ENCODE assay signal across 16 cellular contexts in the genomic region with DNA sequence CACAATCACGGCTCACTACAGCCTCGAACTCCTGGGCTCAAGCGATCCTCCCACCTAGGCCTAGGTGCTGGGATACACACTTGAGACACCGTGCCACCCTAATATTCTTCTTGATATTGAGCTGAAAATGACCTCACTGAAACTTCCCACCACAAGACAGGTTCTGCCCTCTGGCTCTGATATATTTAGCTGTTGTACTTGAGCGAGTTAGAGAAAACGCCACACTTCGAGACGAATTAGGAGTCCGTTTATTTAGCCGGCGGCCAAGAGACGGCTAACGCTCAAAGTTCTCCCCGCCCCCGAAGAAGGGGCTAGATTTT. TPM values are rescaled to one million over a fixed set of nuclear protein-coding genes. Genes with fewer than 3 reads are reported as not detected.
DNase-seq lines count a peak whose midpoint lies in the region; ATAC-seq, FAIRE-seq and TF ChIP-seq lines count a peak whose summit lies in the region.
"Had no signal": no experiment of that assay in that cellular context is flagged by ENCODE, and none has a peak within 500 bp of the region (broad histone marks: within the 10 kb centered on the region; RNA-seq: fewer than 3 reads in every experiment).

No MANE protein-coding gene starts in this region.

- peaks cover 11% of the 10 kb centered on the region for H3K9me3 Mint-ChIP-seq in T-helper 1 cell treated with Interleukin-12 subunit alpha and Interleukin-12 subunit beta and Interleukin-4 antibody, amounts not matched to agents 30 μg/mL and 1 μg/mL, for 36 hours

- H3K4me1 ChIP-seq in HUES64 (ENCODE audit: insufficient read depth, low read length): peaks cover 31% of the 10 kb centered on the region
- peaks cover 16% of the 10 kb centered on the region for H3K4me1 ChIP-seq in body of pancreas
- peaks cover 0 to 12% (median 4%) of the 10 kb centered on the region in 3 donors for H3K4me1 ChIP-seq in pancreas

- WGBS in HUES64: 93% methylated on average over 15 of the region's 15 CpGs
- 87% methylated on average over 15 of the region's 15 CpGs for WGBS in body of pancreas, 2 donors
- 89% methylated on average over 15 of the region's 15 CpGs for WGBS in pancreas, 2 donors

- DNase-seq in T-helper 1 cell: no peak
- DNase-seq in body of pancreas: no peak
- no peak for DNase-seq in pancreas
- DNase-seq in superior temporal gyrus (ENCODE audit: extremely low spot score): no peak
- no peak for DNase-seq in NCI-H345 treated with DMSO at 0.1 percent for 48 hours (lab: John Stamatoyannopoulos, UW; ENCODE audit: unreplicated experiment)
- DNase-seq: COR-L47, hippocampal formation, MM.1S, NCI-H2171 had no signal

- H3K9me3 ChIP-seq in HUES64 (ENCODE audit: insufficient read depth, low read depth, low read length) (0 out of 2 replicates have a peak, but pooled peaks cover 3% of the 10 kb centered on the region), body of pancreas (no peaks in the 10 kb centered on the region), pancreas (no peaks in the 10 kb centered on the region)
- H3K9me3 ChIP-seq: suprapubic skin had no signal

- H3K4me1 Mint-ChIP-seq in T-helper 1 cell treated with Interleukin-12 subunit alpha and Interleukin-12 subunit beta and Interleukin-4 antibody, amounts not matched to agents 30 μg/mL and 1 μg/mL, for 36 hours (ENCODE audit: low read depth): peaks cover 79% of the 10 kb centered on the region

- no peak overlapping the region for H3K9ac ChIP-seq in HUES64 (ENCODE audit: low read depth, low read length)

- peaks cover 25% of the 10 kb centered on the region for H3K36me3 ChIP-seq in HUES64 (ENCODE audit: insufficient read depth, low read length)
- peaks cover 0 to 8% of the 10 kb centered on the region in 2 donors for H3K36me3 ChIP-seq in body of pancreas (replicated peaks in 1 of 2; ENCODE audit: insufficient read depth in 1 of 2, low read depth in 2 of 2)
- H3K36me3 ChIP-seq in pancreas: peaks cover 0 to 5% (median 4%) of the 10 kb centered on the region in 3 donors

- no peak overlapping the region for H3K4me3 ChIP-seq in HUES64 (ENCODE audit: low read length)
- H3K4me3 ChIP-seq in body of pancreas: no peak overlapping the region
- no peak overlapping the region for H3K4me3 ChIP-seq in pancreas
- H3K4me3 ChIP-seq: suprapubic skin had no signal

- no peak for TF ChIP-seq CTCF in body of pancreas (IDR thresholded peaks at IDR 0.05)
- TF ChIP-seq CTCF in pancreas (IDR thresholded peaks at IDR 0.05): no peak

- no peak for ATAC-seq in body of pancreas
- no peak for ATAC-seq in pancreas
- no peak for ATAC-seq in HG03342 (IDR thresholded peaks at IDR 0.05; ENCODE audit: unreplicated experiment)

- no peak for FAIRE-seq in pancreas (lab: Jason Lieb, UNC)
- FAIRE-seq: H1 had no signal

- no peak for TF ChIP-seq POLR2A in body of pancreas (IDR thresholded peaks at IDR 0.05)

- H3K27ac Mint-ChIP-seq in T-helper 1 cell treated with Interleukin-12 subunit alpha and Interleukin-12 subunit beta and Interleukin-4 antibody, amounts not matched to agents 30 μg/mL and 1 μg/mL, for 36 hours: peak overlapping the region; percentile 93
- H3K27ac Mint-ChIP-seq: nephron had no signal

- H3K4me3 Mint-ChIP-seq in T-helper 1 cell treated with Interleukin-12 subunit alpha and Interleukin-12 subunit beta and Interleukin-4 antibody, amounts not matched to agents 30 μg/mL and 1 μg/mL, for 36 hours: peak overlapping the region; percentile 84
- H3K4me3 Mint-ChIP-seq: nephron had no signal

- intact Hi-C loops in body of pancreas (cut with DNase I): no loop called here
- intact Hi-C loops in pancreas (cut with DNase I): no loop called here

- H3K27me3 ChIP-seq in HUES64 (ENCODE audit: insufficient read depth, low read length): no peaks in the 10 kb centered on the region
- H3K27me3 ChIP-seq in body of pancreas: no peaks in the 10 kb centered on the region
- no peaks in the 10 kb centered on the region for H3K27me3 ChIP-seq in pancreas
- H3K27me3 ChIP-seq: suprapubic skin had no signal

- H3K27me3 Mint-ChIP-seq in T-helper 1 cell treated with Interleukin-12 subunit alpha and Interleukin-12 subunit beta and Interleukin-4 antibody, amounts not matched to agents 30 μg/mL and 1 μg/mL, for 36 hours (ENCODE audit: low read depth): no peaks in the 10 kb centered on the region

- H3K36me3 Mint-ChIP-seq in T-helper 1 cell treated with Interleukin-12 subunit alpha and Interleukin-12 subunit beta and Interleukin-4 antibody, amounts not matched to agents 30 μg/mL and 1 μg/mL, for 36 hours (ENCODE audit: low read depth): peaks cover 79% of the 10 kb centered on the region

- peak overlapping the region; percentile 41; the same call in 1 of the 2 replicates for H3K27ac ChIP-seq in HUES64 (ENCODE audit: low read depth, low read length)
- H3K27ac ChIP-seq in body of pancreas: peak overlapping the region in 3 of 4 donors; percentile 44 to 56 (median 53)
- peak overlapping the region in 3 of 4 donors; percentile 29 to 63 (median 30) for H3K27ac ChIP-seq in pancreas
- H3K27ac ChIP-seq: 22Rv1, suprapubic skin had no signal

RNA-seq across cellular contexts. Expression of a gene that starts 17.9 kb away (rescaled TPM):
- 21.2 TPM for polyA plus RNA-seq in HUES64 (2013, experiment 1 of 2)
- 19.1 TPM for polyA plus RNA-seq in HUES64 (2013, experiment 2 of 2)
- total RNA-seq in body of pancreas (10 to 100 TPM; 13.5 to 14.5 TPM), pancreas (10 to 100 TPM in 4 of 6 donors, 1 to 10 TPM in 2; 7.4 to 18.5 (median 11.3) TPM)
- polyA plus RNA-seq in pancreas: 1 to 10 TPM; 3.6 to 5.5 TPM

RNA-seq across cellular contexts. Expression of a gene that starts 55.8 kb away (rescaled TPM):
- polyA plus RNA-seq in HUES64 (2013, experiment 1 of 2): 2.9 TPM
- 3.3 TPM for polyA plus RNA-seq in HUES64 (2013, experiment 2 of 2)
- total RNA-seq in body of pancreas (10 to 100 TPM in 1 of 2 donors, 1 to 10 TPM in 1; 6.2 to 20.8 TPM), pancreas (1 to 10 TPM; 1.2 to 5.7 (median 2.7) TPM)
- polyA plus RNA-seq in pancreas: under 1 TPM; 0.87 to 0.99 TPM
